In genomic region chr1:209642817-209643216, GRCh38 we compare ENCODE assay signal across 11 cellular contexts. TPM values are rescaled to one million over a fixed set of nuclear protein-coding genes. Genes with fewer than 3 reads are reported as not detected.
DNase-seq lines count a peak whose midpoint lies in the region; ATAC-seq and TF ChIP-seq lines count a peak whose summit lies in the region.
"Had no signal": no experiment of that assay in that cellular context is flagged by ENCODE, and none has a peak within 500 bp of the region (broad histone marks: within the 10 kb centered on the region; RNA-seq: fewer than 3 reads in every experiment).

No MANE protein-coding gene starts in this region.

- H3K4me3 Mint-ChIP-seq in type B pancreatic cell: peak overlapping the region; percentile 1
- no peak overlapping the region for H3K4me3 Mint-ChIP-seq in CD4-positive, alpha-beta T cell
- H3K4me3 Mint-ChIP-seq: CD14-positive monocyte had no signal

- H3K27me3 ChIP-seq in breast epithelium (no peaks in the 10 kb centered on the region), cardiac muscle cell (no peaks in the 10 kb centered on the region), mucosa of rectum (ENCODE audit: control insufficient read depth in 2 of 2, insufficient read depth in 2 of 2, low read length in 2 of 2) (no peaks in the 10 kb centered on the region)
- no peaks in the 10 kb centered on the region for H3K27me3 ChIP-seq in CD4-positive, alpha-beta T cell (ENCODE audit: control insufficient read depth, insufficient read depth, low read length)

- no peak for TF ChIP-seq CTCF in breast epithelium (IDR thresholded peaks at IDR 0.05)
- no peak for TF ChIP-seq CTCF in cardiac muscle cell (IDR thresholded peaks at IDR 0.05; ENCODE audit: low read depth, low read length)
- TF ChIP-seq CTCF in type B pancreatic cell (conservative IDR thresholded peaks at IDR 0.05): no peak
- no peak for TF ChIP-seq CTCF in CD4-positive, alpha-beta T cell (IDR thresholded peaks at IDR 0.05)

- peak overlapping the region; percentile 28 for H3K27ac Mint-ChIP-seq in type B pancreatic cell
- no peak overlapping the region for H3K27ac Mint-ChIP-seq in CD4-positive, alpha-beta T cell

- ATAC-seq in CD4-positive, alpha-beta T cell (ENCODE audit: poor library complexity): no peak

- H3K4me1 ChIP-seq in breast epithelium (peaks cover 4 to 9% of the 10 kb centered on the region in 2 donors), cardiac muscle cell (ENCODE audit: low read depth) (peaks cover 37% of the 10 kb centered on the region), mucosa of rectum (ENCODE audit: control insufficient read depth in 2 of 2, insufficient read depth in 2 of 2, low read length in 2 of 2) (peaks cover 24 to 43% of the 10 kb centered on the region in 2 donors)

- H3K36me3 ChIP-seq in breast epithelium: no peaks in the 10 kb centered on the region
- no peaks in the 10 kb centered on the region for H3K36me3 ChIP-seq in cardiac muscle cell
- H3K36me3 ChIP-seq in mucosa of rectum (ENCODE audit: control insufficient read depth in 2 of 2, insufficient read depth in 2 of 2, low read length in 2 of 2): peaks cover 12 to 13% of the 10 kb centered on the region in 2 donors

- H3K4me1 Mint-ChIP-seq in type B pancreatic cell (ENCODE audit: unreplicated experiment): peaks cover 21% of the 10 kb centered on the region
- H3K4me1 Mint-ChIP-seq in CD4-positive, alpha-beta T cell (ENCODE audit: low read depth): no peaks in the 10 kb centered on the region

- TF ChIP-seq POLR2A in breast epithelium (IDR thresholded peaks at IDR 0.05): no peak

- intact Hi-C loops in breast epithelium (cut with DNase I; ENCODE audit: low total_unique reads): no loop called here
- intact Hi-C loops in CD4-positive, alpha-beta T cell (cut with DNase I, micrococcal nuclease): no loop called here

- H3K36me3 Mint-ChIP-seq in type B pancreatic cell: peaks cover 5% of the 10 kb centered on the region
- H3K36me3 Mint-ChIP-seq in CD4-positive, alpha-beta T cell (ENCODE audit: low read depth): no peaks in the 10 kb centered on the region

- peak overlapping the region in 1 of 2 donors; percentile 32 for H3K9ac ChIP-seq in mucosa of rectum (ENCODE audit: low read depth in 1 of 2, low read length in 2 of 2)
- H3K9ac ChIP-seq: parathyroid adenoma had no signal

- H3K9me3 ChIP-seq in breast epithelium: no peaks in the 10 kb centered on the region
- H3K9me3 ChIP-seq in cardiac muscle cell (ENCODE audit: low read depth): no peaks in the 10 kb centered on the region
- no peaks in the 10 kb centered on the region for H3K9me3 ChIP-seq in mucosa of rectum (ENCODE audit: control insufficient read depth in 2 of 2, low read length in 2 of 2)
- H3K9me3 ChIP-seq in CD4-positive, alpha-beta T cell (ENCODE audit: control insufficient read depth, low read length): no peaks in the 10 kb centered on the region

- H3K9me3 Mint-ChIP-seq in type B pancreatic cell: no peaks in the 10 kb centered on the region
- no peaks in the 10 kb centered on the region for H3K9me3 Mint-ChIP-seq in CD4-positive, alpha-beta T cell
- H3K9me3 Mint-ChIP-seq: CD14-positive monocyte had no signal

- DNase-seq in breast epithelium (ENCODE audit: low spot score in 2 of 2): no peak
- DNase-seq in cardiac muscle cell (ENCODE audit: low read depth in 1 of 2, low spot score in 1 of 2): peak in 1 of 2 donors; percentile 52
- no peak for DNase-seq in type B pancreatic cell (ENCODE audit: extremely low spot score, unreplicated experiment)
- no peak for DNase-seq in NCI-H748 (lab: John Stamatoyannopoulos, UW; ENCODE audit: unreplicated experiment)
- no peak for DNase-seq in CD4-positive, alpha-beta T cell
- no peak for DNase-seq in DMS153 (lab: John Stamatoyannopoulos, UW)
- DNase-seq: activated naive CD4-positive, alpha-beta T cell treated with Interleukin-2 at 50 U/mL for 16 hours had no signal

- H3K27me3 Mint-ChIP-seq in type B pancreatic cell: peaks cover 8% of the 10 kb centered on the region
- H3K27me3 Mint-ChIP-seq in CD4-positive, alpha-beta T cell: no peaks in the 10 kb centered on the region

- CTCF ChIA-PET in CD4-positive, alpha-beta T cell (lab: Charles Lee): no interaction called here

- H3K27ac ChIP-seq in breast epithelium (peak overlapping the region; percentile 18 to 23), cardiac muscle cell (peak overlapping the region; percentile 95), mucosa of rectum (ENCODE audit: low read depth in 2 of 2, low read length in 2 of 2) (peak overlapping the region; percentile 32 to 65)
- H3K27ac ChIP-seq in CD4-positive, alpha-beta T cell (ENCODE audit: low read depth, low read length): no peak overlapping the region
- H3K27ac ChIP-seq: parathyroid adenoma had no signal

- POLR2A ChIA-PET in CD4-positive, alpha-beta T cell (lab: Charles Lee): no interaction called here

- H3K4me3 ChIP-seq in breast epithelium (no peak overlapping the region), cardiac muscle cell (no peak overlapping the region), mucosa of rectum (ENCODE audit: low read length in 2 of 2) (no peak overlapping the region)

RNA-seq across cellular contexts. Expression of gene LAMB3, which starts 9.4 kb away (rescaled TPM):
- total RNA-seq in breast epithelium (10 to 100 TPM; 23.9 to 48.0 (median 35.6) TPM), cardiac muscle cell (0.48 and 0.70 TPM in 2 replicates), type B pancreatic cell (ENCODE audit: low replicate concordance) (17.0 and 47.3 TPM in 2 replicates)
- polyA plus RNA-seq in cardiac muscle cell: 0.21 TPM in 1 of 2 replicates, not detected in the other
- total RNA-seq in CD4-positive, alpha-beta T cell: under 1 TPM; 0.25 to 0.31 TPM

RNA-seq across cellular contexts. Expression of gene G0S2, which starts 32.4 kb away (rescaled TPM):
- total RNA-seq in breast epithelium (1,000 to 10,000 TPM in 1 of 3 donors, 100 to 1,000 TPM in 2; 198 to 1,307 (median 636) TPM), cardiac muscle cell (47.5 and 73.5 TPM in 2 replicates), type B pancreatic cell (ENCODE audit: low replicate concordance) (0.88 and 6.4 TPM in 2 replicates)
- 40.0 and 45.9 TPM in 2 replicates for polyA plus RNA-seq in cardiac muscle cell
- 1 to 10 TPM; 6.4 to 6.8 TPM for total RNA-seq in CD4-positive, alpha-beta T cell

RNA-seq across cellular contexts. Expression of gene CAMK1G, which starts 59.3 kb away (rescaled TPM):
- total RNA-seq in breast epithelium: 1 to 10 TPM in 1 of 3 donors, under 1 TPM in 1, not detected in 1; 0.16 to 1.8 TPM
- 5.4 and 8.5 TPM in 2 replicates for total RNA-seq in cardiac muscle cell
- 5.0 and 8.7 TPM in 2 replicates for polyA plus RNA-seq in cardiac muscle cell
- 2.0 and 9.4 TPM in 2 replicates for total RNA-seq in type B pancreatic cell (ENCODE audit: low replicate concordance)
- total RNA-seq in CD4-positive, alpha-beta T cell: not detected
- total RNA-seq: chondrocyte had no signal
- polyA plus RNA-seq: CD14-positive monocyte had no signal

Comparison
In these comparisons a context has a peak if more than half of its experiments do, and no peak if none do; other contexts are left out.
1. RNA of gene LAMB3, which starts 9.4 kb away (total RNA-seq): 23.9 to 48.0 TPM in breast epithelium and 17.0 to 47.3 TPM in type B pancreatic cell; 0.48 to 0.70 TPM in cardiac muscle cell and 0.25 to 0.31 TPM in CD4-positive, alpha-beta T cell; every median in the first group is over 10 times any median in the second.